8 cellular contexts compared by ENCODE assay signal in genomic region chr17:38474707-38475106, GRCh38. TPM values are rescaled to one million over a fixed set of nuclear protein-coding genes. Genes with fewer than 3 reads are reported as not detected.
DNase-seq lines count a peak whose midpoint lies in the region; ATAC-seq, FAIRE-seq and TF ChIP-seq lines count a peak whose summit lies in the region.
"Not testable (repeated sequence)": the region's sequence is repeated elsewhere in the genome, so short reads cannot be mapped to it uniquely, and the experiment has no call there.

No MANE protein-coding gene starts in this region.

- H3K23ac ChIP-seq in H1 (ENCODE audit: insufficient read length): not testable (repeated sequence)

- intact Hi-C loops in OCI-LY7 (cut with micrococcal nuclease; ENCODE audit: unreplicated experiment): loop anchor here (2.0 kb wide), 1 partner anchor 52 kb away; no protein-coding TSS in a partner anchor
- intact Hi-C loops in right cardiac atrium (cut with DNase I): loop anchor here in 2 of 4 donors (5.0 kb wide), 2 partner anchors 37 to 42 kb away; no protein-coding TSS in a partner anchor

- H2BK120ac ChIP-seq in H1 (replicated peaks; ENCODE audit: low read depth, low read length): not testable (repeated sequence)

- H3K79me2 ChIP-seq in OCI-LY7 (ENCODE audit: insufficient read depth, low read depth, low read length); H1 (ENCODE audit: control insufficient read depth in 1 of 2, insufficient read depth in 2 of 2, low read length in 2 of 2): not testable (repeated sequence)

- not testable (repeated sequence) for TF ChIP-seq POLR2A in H1 (IDR thresholded peaks at IDR 0.05; ENCODE audit: control extremely low read depth in 1 of 2, low read depth in 2 of 2, low read length in 2 of 2)

- H4K20me1 ChIP-seq in OCI-LY7 (ENCODE audit: insufficient read depth, low read length); H1 (replicated peaks in 1 of 2; ENCODE audit: control insufficient read depth in 1 of 2, insufficient read depth in 2 of 2, low read length in 2 of 2): not testable (repeated sequence)

- H3K9ac ChIP-seq in H1 (replicated peaks in 1 of 4; ENCODE audit: extremely low read depth in 1 of 4, low read depth in 3 of 4, low read length in 3 of 4): not testable (repeated sequence)

- not testable (repeated sequence) for H2AK5ac ChIP-seq in H1 (ENCODE audit: low read depth, low read length)

- H3K18ac ChIP-seq in H1 (ENCODE audit: extremely low read depth, low read length): not testable (repeated sequence)

- FAIRE-seq in H1 (lab: Jason Lieb, UNC): not testable (repeated sequence)

- not testable (repeated sequence) for H2BK20ac ChIP-seq in H1 (ENCODE audit: low read length)

- not testable (repeated sequence) for H2AFZ ChIP-seq in OCI-LY7 (ENCODE audit: low read length); H1 (ENCODE audit: low read length)

- H3K27me3 ChIP-seq in H1 (replicated peaks in 1 of 4; ENCODE audit: control insufficient read depth in 3 of 4, extremely low read depth in 1 of 4, insufficient read depth in 3 of 4, low read length in 3 of 4); right cardiac atrium (ENCODE audit: control insufficient read depth, insufficient read depth): not testable (repeated sequence)

- H3K9me2 ChIP-seq in OCI-LY7 (ENCODE audit: insufficient read depth, low read length): not testable (repeated sequence)

- H3K56ac ChIP-seq in H1 (replicated peaks; ENCODE audit: insufficient read length, low read depth, low read length): not testable (repeated sequence)

- not testable (repeated sequence) for H2BK15ac ChIP-seq in H1 (ENCODE audit: low read length)

- not testable (repeated sequence) for H4K91ac ChIP-seq in H1 (replicated peaks; ENCODE audit: insufficient read length, low read length)

- not testable (repeated sequence) for H3K23me2 ChIP-seq in H1 (ENCODE audit: low read depth, low read length)

- TF ChIP-seq RAD21 in H1 (IDR thresholded peaks at IDR 0.05 in 1 of 2, conservative IDR thresholded peaks at IDR 0.05 in 1 of 2; ENCODE audit: low read depth in 2 of 2, low read length in 2 of 2): peak; percentile 34 to 49

- H3K4me1 ChIP-seq in OCI-LY7 (ENCODE audit: insufficient read depth, low read length, poor library complexity, severe bottlenecking); H1 (replicated peaks in 1 of 4; ENCODE audit: control insufficient read depth in 3 of 4, insufficient read depth in 4 of 4, low read length in 3 of 4); right cardiac atrium (ENCODE audit: control insufficient read depth, insufficient read depth, low read length): not testable (repeated sequence)

- not testable (repeated sequence) for H3K4me3 ChIP-seq in GM12865 (ENCODE audit: low read depth, low read length); OCI-LY7 (ENCODE audit: low read depth, low read length, poor library complexity, severe bottlenecking); H1 (ENCODE audit: extremely low read depth in 1 of 4, insufficient read depth in 2 of 4, low read depth in 3 of 4, low read length in 4 of 4); right cardiac atrium (ENCODE audit: low read length); retinal pigment epithelial cell (ENCODE audit: low read length)

- not testable (repeated sequence) for TF ChIP-seq EP300 in H1 (IDR thresholded peaks at IDR 0.05; ENCODE audit: borderline replicate concordance in 1 of 2, low read depth in 2 of 2, low read length in 2 of 2)

- H3K36me3 ChIP-seq in OCI-LY7 (ENCODE audit: insufficient read depth, low read length): not testable (repeated sequence)
- H3K36me3 ChIP-seq in H1 (ENCODE audit: control insufficient read depth in 2 of 4, insufficient read depth in 4 of 4, low read length in 3 of 4): peaks cover 0 to 34% (median 7%) of the 10 kb centered on the region in 4 experiments; a peak in 6 of 8 replicates

- CTCF ChIA-PET in OCI-LY7 (lab: Charles Lee; ENCODE audit: unreplicated experiment): not testable (repeated sequence)
- CTCF ChIA-PET in H1 (lab: Charles Lee; ENCODE audit: partially characterized antibody): interaction anchor here (1.0 to 3.1 kb wide), 11 partner anchors 10 to 83 kb away, joined by 3 to 20 read pairs (median 4); no protein-coding TSS in a partner anchor

- WGBS in H1 (ENCODE audit: extremely low coverage in 1 of 2, insufficient coverage in 1 of 2, insufficient read length in 1 of 2, insufficient replicate concordance in 2 of 2, low coverage in 1 of 2, low lambda C conversion rate in 2 of 2, missing lambda C conversion rate in 1 of 2), 2 experiments: 83% methylated on average over 7 of the region's 8 CpGs; no CpG with 5 or more reads in 1 of the 2 experiments
- WGBS in right cardiac atrium: 46% methylated on average over 8 of the region's 8 CpGs

- not testable (repeated sequence) for H3K79me1 ChIP-seq in H1 (ENCODE audit: low read depth, low read length)

- not testable (repeated sequence) for H3K4me2 ChIP-seq in OCI-LY7 (ENCODE audit: low read length); H1 (ENCODE audit: insufficient read depth in 1 of 2, low read depth in 2 of 2, low read length in 2 of 2)

- H3K4ac ChIP-seq in H1 (replicated peaks; ENCODE audit: insufficient read length, low read depth, low read length): not testable (repeated sequence)

- not testable (repeated sequence) for H3K9me3 ChIP-seq in OCI-LY7 (ENCODE audit: low read length); H1 (ENCODE audit: insufficient read depth in 2 of 2, low read depth in 1 of 2, low read length in 1 of 2); right cardiac atrium (ENCODE audit: control insufficient read depth, low read length)

- H2BK5ac ChIP-seq in H1 (ENCODE audit: low read depth, low read length): not testable (repeated sequence)

- H2BK12ac ChIP-seq in H1 (ENCODE audit: low read depth, low read length): not testable (repeated sequence)

- H3K14ac ChIP-seq in H1 (ENCODE audit: insufficient read length): not testable (repeated sequence)

- POLR2A ChIA-PET in OCI-LY7 (lab: Charles Lee): not testable (repeated sequence)
- POLR2A ChIA-PET in H1 (lab: Charles Lee; ENCODE audit: partially characterized antibody): interaction anchor here (2.6 kb wide), 1 partner anchor 23 kb away, joined by 8 read pairs; no protein-coding TSS in a partner anchor

- ATAC-seq in right cardiac atrium: not testable (repeated sequence)

- in situ Hi-C loops in KBM-7 (cut with MboI; ENCODE audit: low pct_unique_long_range_greater_than_20kb, low sequenced_read_pairs): not testable (repeated sequence)

- TF ChIP-seq CTCF in AG09319 (IDR thresholded peaks at IDR 0.05; ENCODE audit: low read depth, low read length) (peak; percentile 23), GM12865 (IDR thresholded peaks at IDR 0.05; ENCODE audit: insufficient read depth, low read depth, low read length, missing control alignments) (peak; percentile 32), OCI-LY7 (conservative IDR thresholded peaks at IDR 0.05; ENCODE audit: low read length) (peak; percentile 60), H1 (IDR thresholded peaks at IDR 0.05; ENCODE audit: control extremely low read depth in 1 of 3, insufficient read depth in 1 of 3, low read depth in 1 of 3, low read length in 3 of 3) (peak in 2 of 3 experiments; percentile 14 to 34; a peak in 3 of 4 replicates), retinal pigment epithelial cell (conservative IDR thresholded peaks at IDR 0.05; ENCODE audit: low read depth, low read length) (peak; percentile 31)

- not testable (repeated sequence) for BruUV-seq in OCI-LY7 (replicated peaks; lab: Mats Ljungman, UMichigan)

- not testable (repeated sequence) for H3K27ac ChIP-seq in OCI-LY7 (ENCODE audit: low read depth, low read length, poor library complexity, severe bottlenecking); H1 (ENCODE audit: low read depth, low read length); right cardiac atrium (ENCODE audit: low read length)

- not testable (repeated sequence) for DNase-seq in AG09319 (ENCODE audit: extremely low read depth, low read depth); H1 (ENCODE audit: low read depth in 1 of 2, low spot score in 2 of 2); retinal pigment epithelial cell (ENCODE audit: low read depth)
- DNase-seq in GM12865 (ENCODE audit: low read depth) (peak; percentile 46), KBM-7 (peak; percentile 49), OCI-LY7 (ENCODE audit: low spot score) (peak; percentile 60), right cardiac atrium (peak in 2 of 3 donors; percentile 77 to 81)
- peak; percentile 19 for DNase-seq in activated CD4-positive, alpha-beta T cell treated with anti-CD3 and anti-CD28 coated beads for 48 hours

- H4K8ac ChIP-seq in H1 (ENCODE audit: extremely low read depth, insufficient read depth, low read length): not testable (repeated sequence)

- H4K5ac ChIP-seq in H1 (ENCODE audit: insufficient read length, low read depth, low read length): not testable (repeated sequence)

TF ChIP-seq in H1, 55 proteins besides CTCF, POLR2A, EP300 and RAD21:
- TF ChIP-seq, protein P1, sequence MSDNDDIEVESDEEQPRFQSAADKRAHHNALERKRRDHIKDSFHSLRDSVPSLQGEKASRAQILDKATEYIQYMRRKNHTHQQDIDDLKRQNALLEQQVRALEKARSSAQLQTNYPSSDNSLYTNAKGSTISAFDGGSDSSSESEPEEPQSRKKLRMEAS (IDR thresholded peaks at IDR 0.05): peak; percentile 66
TF ChIP-seq in H1: peak in this region for 1; not testable (repeated sequence) for 54.

RNA-seq across cellular contexts. Expression of gene ARHGAP23, which starts 46.4 kb away (rescaled TPM):
- total RNA-seq in OCI-LY7 (2014; rRNA removed; shearing (Covaris generic)): 18.6 and 25.4 TPM in 2 replicates
- total RNA-seq in OCI-LY7 (2022): 14.6 and 16.3 TPM in 2 replicates
- total RNA-seq in H1 (2021; fragmentation: NEBNext Ultra II Directional; extraction: Animal tissue kit (Norgen Biotek cat#: 25700)): 107 and 108 TPM in 2 replicates
- polyA plus RNA-seq in H1 (2011; rRNA removed): 16.3 and 28.6 TPM in 2 replicates
- 21.0 TPM for polyA plus RNA-seq in H1 (2011; cell fraction: cytosol; rRNA removed)
- polyA plus RNA-seq in H1 (2011; cell fraction: nucleus; rRNA removed): 52.6 TPM
- 39.3 to 66.4 TPM (median 42.6 TPM) in 4 replicates for polyA plus RNA-seq in H1 (2012, experiment 1 of 2)
- polyA plus RNA-seq in H1 (2012, experiment 2 of 2): 39.0 TPM
- polyA plus RNA-seq in H1 (2013, experiment 1 of 2): 43.2 TPM
- 43.6 TPM for polyA plus RNA-seq in H1 (2013, experiment 2 of 2)
- 23.8 and 36.4 TPM in 2 replicates for polyA minus RNA-seq in H1 (2011; rRNA and poly(A)+ RNA removed)
- 25.8 TPM for polyA minus RNA-seq in H1 (2011; cell fraction: cytosol; rRNA and poly(A)+ RNA removed)
- 69.0 TPM for polyA minus RNA-seq in H1 (2011; cell fraction: nucleus; rRNA and poly(A)+ RNA removed)
- total RNA-seq in right cardiac atrium: 10 to 100 TPM; 61.8 to 96.9 (median 77.4) TPM
- 40.7 TPM for polyA plus RNA-seq in right cardiac atrium
